ENCODE assay signal across 8 cellular contexts in genomic region chr10:3668276-3668960, GRCh38.
A peak's percentile ranks its signal among the peaks of the same experiment; 100 is the strongest.
DNase-seq lines count a peak whose midpoint lies in the region; ATAC-seq and TF ChIP-seq lines count a peak whose summit lies in the region.

No MANE protein-coding gene starts in this region.

- H3K27me3 Mint-ChIP-seq in nephron (ENCODE audit: low read depth) = peaks cover 16% of the 10 kb centered on the region

- H3K9me3 Mint-ChIP-seq in nephron = no peaks in the 10 kb centered on the region

- WGBS in urinary bladder = 47% methylated on average over 21 of the region's 21 CpGs

- peak overlapping the region; percentile 27 for H3K27ac ChIP-seq in urinary bladder (ENCODE audit: low read depth)

- no peaks in the 10 kb centered on the region for H3K36me3 ChIP-seq in urinary bladder (ENCODE audit: insufficient read depth)

- no peak overlapping the region for H3K4me3 ChIP-seq in urinary bladder (ENCODE audit: low read depth, low read length)

- peak; percentile 69 to 71 for DNase-seq in activated CD4-positive, alpha-beta T cell treated with anti-CD3 and anti-CD28 coated beads for 4 hours
- DNase-seq in effector CD8-positive, alpha-beta T cell (lab: John Stamatoyannopoulos, UW) = peak; percentile 27
- no peak for DNase-seq in DMS114 treated with DMSO at 0.1 percent for 48 hours (lab: John Stamatoyannopoulos, UW; ENCODE audit: unreplicated experiment)
- DNase-seq in NCI-H69 (lab: John Stamatoyannopoulos, UW) = no peak

- no peak for TF ChIP-seq CTCF in nephron (IDR thresholded peaks at IDR 0.05; ENCODE audit: unreplicated experiment in 3 of 3)

- peaks cover 19% of the 10 kb centered on the region for H3K4me1 Mint-ChIP-seq in nephron

- no peaks in the 10 kb centered on the region for H3K36me3 Mint-ChIP-seq in nephron (ENCODE audit: low read depth)

- ATAC-seq in HG02884 (IDR thresholded peaks at IDR 0.05; ENCODE audit: unreplicated experiment) (peak; percentile 54), GM18870 (IDR thresholded peaks at IDR 0.05; ENCODE audit: unreplicated experiment) (no peak)

- H3K4me3 Mint-ChIP-seq in nephron = peak overlapping the region; percentile 29 to 36 (median 30)

- H3K4me1 ChIP-seq in urinary bladder (ENCODE audit: insufficient read depth) = no peaks in the 10 kb centered on the region

- H3K27ac Mint-ChIP-seq in nephron = peak overlapping the region in 2 of 3 experiments; percentile 13 to 57

Comparison
In these comparisons a context has a peak if more than half of its experiments do, and no peak if none do; other contexts are left out.
1. DNase-seq: peak in activated CD4-positive, alpha-beta T cell treated with anti-CD3 and anti-CD28 coated beads for 4 hours (2 of 2) and effector CD8-positive, alpha-beta T cell (single experiment); none in DMS114 treated with DMSO at 0.1 percent for 48 hours (single experiment) and NCI-H69 (single experiment).